In genomic region chr17:34314279-34314678, GRCh38 we compare ENCODE assay signal across 14 cellular contexts. TPM values are rescaled to one million over a fixed set of nuclear protein-coding genes. Genes with fewer than 3 reads are reported as not detected.
DNase-seq lines count a peak whose midpoint lies in the region; ATAC-seq and TF ChIP-seq lines count a peak whose summit lies in the region.
"Had no signal": no experiment of that assay in that cellular context is flagged by ENCODE, and none has a peak within 500 bp of the region (broad histone marks: within the 10 kb centered on the region; RNA-seq: fewer than 3 reads in every experiment).

No MANE protein-coding gene starts in this region.

- no peaks in the 10 kb centered on the region for H3K9me3 ChIP-seq in HAP-1

- TF ChIP-seq CTCF in AG09309 (IDR thresholded peaks at IDR 0.05; ENCODE audit: control insufficient read depth, insufficient read depth, low read depth, low read length, missing control alignments) (no peak), omental fat pad (IDR thresholded peaks at IDR 0.05) (no peak)

- no peak overlapping the region for H3K4me3 ChIP-seq in AG09309 (ENCODE audit: control insufficient read depth, low read depth, low read length)
- H3K4me3 ChIP-seq in HAP-1, result no peak overlapping the region

- ATAC-seq in omental fat pad (ENCODE audit: low FRiP score), result peak; percentile 42
- no peak for ATAC-seq in GM21825 (IDR thresholded peaks at IDR 0.05; ENCODE audit: unreplicated experiment)
- ATAC-seq in GM18520 (IDR thresholded peaks at IDR 0.05; ENCODE audit: unreplicated experiment), result no peak
- ATAC-seq in GM18861 (IDR thresholded peaks at IDR 0.05; ENCODE audit: unreplicated experiment), result no peak
- ATAC-seq: SK-N-SH treated with all-trans-retinoic acid at 6 μM for 48 hours had no signal

- H3K36me3 ChIP-seq in HAP-1 (replicated peaks), result no peaks in the 10 kb centered on the region

- DNase-seq in AG09309 (ENCODE audit: low read depth), result peak; percentile 66
- DNase-seq in NOMO-1 (lab: John Stamatoyannopoulos, UW; ENCODE audit: unreplicated experiment in 2 of 2), result peak; percentile 47 to 79
- peak; percentile 96 for DNase-seq in fibroblast of peridontal ligament (ENCODE audit: extremely low read depth)
- no peak for DNase-seq in omental fat pad (ENCODE audit: low spot score)
- no peak for DNase-seq in HAP-1 (ENCODE audit: low spot score in 2 of 2)
- DNase-seq: activated CD4-positive, alpha-beta T cell treated with anti-CD3 and anti-CD28 coated beads, Interleukin-2, amount 10 ng/mL, durations not matched to agents 24 days and 14 days; activated naive CD4-positive, alpha-beta T cell treated with anti-CD3 and anti-CD28 coated beads for 36 hours; CD4-positive, CD25-positive, alpha-beta regulatory T cell; effector CD8-positive, alpha-beta T cell had no signal

- 0 out of 2 replicates have a peak, but pooled peaks cover 8% of the 10 kb centered on the region for H3K27me3 ChIP-seq in HAP-1 (ENCODE audit: low read depth)

- no peaks in the 10 kb centered on the region for H3K4me1 ChIP-seq in HAP-1

- in situ Hi-C loops in HAP-1 (cut with MboI; ENCODE audit: low sequenced_read_pairs), result no loop called here

RNA-seq across cellular contexts. Expression of gene CCL8, which starts 5.0 kb away (rescaled TPM):
- 1 to 10 TPM in 3 of 4 donors, under 1 TPM in 1; 0.56 to 3.4 (median 2.9) TPM for total RNA-seq in omental fat pad
- total RNA-seq: activated CD4-positive, alpha-beta T cell treated with anti-CD3 and anti-CD28 coated beads, Interleukin-2, amount 10 ng/mL, durations not matched to agents 24 days and 14 days; activated naive CD4-positive, alpha-beta T cell treated with anti-CD3 and anti-CD28 coated beads for 36 hours; CD4-positive, CD25-positive, alpha-beta regulatory T cell; pulmonary artery endothelial cell had no signal

RNA-seq across cellular contexts. Expression of gene CCL11, which starts 28.7 kb away (rescaled TPM):
- total RNA-seq in omental fat pad, result 10 to 100 TPM in 1 of 4 donors, 1 to 10 TPM in 1, not detected in 2; 3.3 to 37.2 TPM
- total RNA-seq: activated CD4-positive, alpha-beta T cell treated with anti-CD3 and anti-CD28 coated beads, Interleukin-2, amount 10 ng/mL, durations not matched to agents 24 days and 14 days; activated naive CD4-positive, alpha-beta T cell treated with anti-CD3 and anti-CD28 coated beads for 36 hours; CD4-positive, CD25-positive, alpha-beta regulatory T cell; pulmonary artery endothelial cell had no signal

RNA-seq across cellular contexts. Expression of gene CCL13, which starts 42.0 kb away (rescaled TPM):
- 10 to 100 TPM in 1 of 4 donors, 1 to 10 TPM in 3; 1.4 to 15.3 (median 4.1) TPM for total RNA-seq in omental fat pad
- total RNA-seq: activated CD4-positive, alpha-beta T cell treated with anti-CD3 and anti-CD28 coated beads, Interleukin-2, amount 10 ng/mL, durations not matched to agents 24 days and 14 days; activated naive CD4-positive, alpha-beta T cell treated with anti-CD3 and anti-CD28 coated beads for 36 hours; CD4-positive, CD25-positive, alpha-beta regulatory T cell; pulmonary artery endothelial cell had no signal

RNA-seq across cellular contexts. Expression of gene CCL7, which starts 44.3 kb away (rescaled TPM):
- total RNA-seq in omental fat pad, result 1 to 10 TPM in 2 of 4 donors, not detected in 2; 1.9 to 3.5 TPM
- total RNA-seq: activated CD4-positive, alpha-beta T cell treated with anti-CD3 and anti-CD28 coated beads, Interleukin-2, amount 10 ng/mL, durations not matched to agents 24 days and 14 days; activated naive CD4-positive, alpha-beta T cell treated with anti-CD3 and anti-CD28 coated beads for 36 hours; CD4-positive, CD25-positive, alpha-beta regulatory T cell had no signal

RNA-seq across cellular contexts. Expression of gene CCL1, which starts 48.8 kb away (rescaled TPM):
- total RNA-seq in omental fat pad, result not detected
- total RNA-seq: activated naive CD4-positive, alpha-beta T cell treated with anti-CD3 and anti-CD28 coated beads for 36 hours; CD4-positive, CD25-positive, alpha-beta regulatory T cell; pulmonary artery endothelial cell had no signal

Comparison
In these comparisons a context has a peak if more than half of its experiments do, and no peak if none do; other contexts are left out.
1. DNase-seq: peak in AG09309 (single experiment), NOMO-1 (2 of 2) and fibroblast of peridontal ligament (single experiment); none in omental fat pad (single experiment) and HAP-1 (0 of 2).